In genomic region chr3:148075829-148076716, GRCh38 we compare ENCODE assay signal across 9 cellular contexts.
DNase-seq lines count a peak whose midpoint lies in the region; ATAC-seq, FAIRE-seq and TF ChIP-seq lines count a peak whose summit lies in the region.
"Had no signal": no experiment of that assay in that cellular context is flagged by ENCODE, and none has a peak within 500 bp of the region (broad histone marks: within the 10 kb centered on the region; RNA-seq: fewer than 3 reads in every experiment).

No MANE protein-coding gene starts in this region.

- H3K9ac ChIP-seq in OCI-LY3 (ENCODE audit: low read length), result no peak overlapping the region

- TF ChIP-seq CTCF in AG04450 (IDR thresholded peaks at IDR 0.05; ENCODE audit: low read depth, low read length) (peak; percentile 90), OCI-LY3 (IDR thresholded peaks at IDR 0.05; ENCODE audit: low read depth, low read length) (peak; percentile 88), epithelial cell of proximal tubule (conservative IDR thresholded peaks at IDR 0.05; ENCODE audit: low read depth, low read length) (peak; percentile 89)

- no peaks in the 10 kb centered on the region for H4K20me1 ChIP-seq in OCI-LY3 (ENCODE audit: insufficient read depth, low read length)

- H3K4me2 ChIP-seq in OCI-LY3 (ENCODE audit: low read length), result peak overlapping the region; percentile 32

- H3K9me3 ChIP-seq in AG04450 (ENCODE audit: control insufficient read depth, insufficient read depth, low read length), result no peaks in the 10 kb centered on the region
- no peaks in the 10 kb centered on the region for H3K9me3 ChIP-seq in OCI-LY3 (ENCODE audit: insufficient read depth, low read length)

- DNase-seq in AG04450 (ENCODE audit: low read depth, low spot score) (peak; percentile 27), H54 (ENCODE audit: insufficient read length, low spot score) (peak; percentile 5), epithelial cell of proximal tubule (ENCODE audit: low read depth) (peak; percentile 31), pons (ENCODE audit: low spot score) (peak; percentile 90), foreskin melanocyte (no peak)
- no peak for DNase-seq in activated naive CD4-positive, alpha-beta T cell treated with anti-CD3 and anti-CD28 coated beads, Interleukin-2, amount 10 ng/mL, durations not matched to agents 7 days and 5 days

- no peaks in the 10 kb centered on the region for H3K9me3 Mint-ChIP-seq in activated naive CD4-positive, alpha-beta T cell treated with anti-CD3 and anti-CD28 coated beads, Interleukin-2, amount 10 ng/mL, durations not matched to agents 7 days and 5 days

- H3K4me1 ChIP-seq in OCI-LY3 (ENCODE audit: low read length), result no peaks in the 10 kb centered on the region

- H3K79me2 ChIP-seq in OCI-LY3 (ENCODE audit: low read length), result no peaks in the 10 kb centered on the region

- no peaks in the 10 kb centered on the region for H3K4me1 Mint-ChIP-seq in activated naive CD4-positive, alpha-beta T cell treated with anti-CD3 and anti-CD28 coated beads, Interleukin-2, amount 10 ng/mL, durations not matched to agents 7 days and 5 days

- H3K27ac ChIP-seq in AG04450 (ENCODE audit: low read depth, low read length) (no peak overlapping the region), OCI-LY3 (ENCODE audit: low read length) (no peak overlapping the region)
- H3K27ac ChIP-seq: epithelial cell of prostate had no signal

- no peaks in the 10 kb centered on the region for H3K36me3 Mint-ChIP-seq in activated naive CD4-positive, alpha-beta T cell treated with anti-CD3 and anti-CD28 coated beads, Interleukin-2, amount 10 ng/mL, durations not matched to agents 7 days and 5 days

- peak overlapping the region; percentile 33; the same call in 1 of the 2 replicates for H2AFZ ChIP-seq in OCI-LY3 (ENCODE audit: low read depth, low read length)

- no peak for ATAC-seq in GM19455 (IDR thresholded peaks at IDR 0.05; ENCODE audit: unreplicated experiment)

- no peak overlapping the region for H3K4me3 Mint-ChIP-seq in activated naive CD4-positive, alpha-beta T cell treated with anti-CD3 and anti-CD28 coated beads, Interleukin-2, amount 10 ng/mL, durations not matched to agents 7 days and 5 days

- no peak overlapping the region for H3K27ac Mint-ChIP-seq in activated naive CD4-positive, alpha-beta T cell treated with anti-CD3 and anti-CD28 coated beads, Interleukin-2, amount 10 ng/mL, durations not matched to agents 7 days and 5 days

- POLR2A ChIA-PET in AG04450 (lab: Yijun Ruan, JAX), result no interaction called here

- H3K4me3 ChIP-seq in AG04450 (ENCODE audit: low read depth, low read length) (no peak overlapping the region), OCI-LY3 (ENCODE audit: low read length) (no peak overlapping the region), epithelial cell of proximal tubule (ENCODE audit: low read depth, low read length) (no peak overlapping the region)

- FAIRE-seq in H54 (lab: Jason Lieb, UNC), result peak; percentile 92

- no peaks in the 10 kb centered on the region for H3K36me3 ChIP-seq in OCI-LY3 (replicated peaks; ENCODE audit: low read depth, low read length)

- CTCF ChIA-PET in AG04450 (lab: Charles Lee), result interaction anchor here (0.6 to 4.0 kb wide), 30 partner anchors 11 to 1337 kb away, joined by 3 to 46 read pairs (median 4); no protein-coding TSS in a partner anchor
- CTCF ChIA-PET in activated naive CD4-positive, alpha-beta T cell treated with anti-CD3 and anti-CD28 coated beads, Interleukin-2, amount 10 ng/mL, durations not matched to agents 7 days and 5 days (lab: Charles Lee), result no interaction called here

- TF ChIP-seq POLR2A in H54 (IDR thresholded peaks at IDR 0.05; ENCODE audit: low read depth, low read length), result no peak

- H3K27me3 Mint-ChIP-seq in activated naive CD4-positive, alpha-beta T cell treated with anti-CD3 and anti-CD28 coated beads, Interleukin-2, amount 10 ng/mL, durations not matched to agents 7 days and 5 days, result no peaks in the 10 kb centered on the region

- H3K27me3 ChIP-seq in AG04450 (ENCODE audit: control insufficient read depth, insufficient read depth, low read length), result no peaks in the 10 kb centered on the region
- no peaks in the 10 kb centered on the region for H3K27me3 ChIP-seq in OCI-LY3 (ENCODE audit: low read depth, low read length)

Comparison
In these comparisons a context has a peak if more than half of its experiments do, and no peak if none do; other contexts are left out.
1. DNase-seq: peak in AG04450 (single experiment), H54 (single experiment), epithelial cell of proximal tubule (single experiment) and pons (single experiment); none in foreskin melanocyte (single experiment) and activated naive CD4-positive, alpha-beta T cell treated with anti-CD3 and anti-CD28 coated beads, Interleukin-2, amount 10 ng/mL, durations not matched to agents 7 days and 5 days (single experiment).
2. Peak in every context shown above with its lines, with median percentiles within 50 percentile points of each other: CTCF ChIP-seq.